Comparison of ENCODE assay signal across 8 cellular contexts in the genomic region with DNA sequence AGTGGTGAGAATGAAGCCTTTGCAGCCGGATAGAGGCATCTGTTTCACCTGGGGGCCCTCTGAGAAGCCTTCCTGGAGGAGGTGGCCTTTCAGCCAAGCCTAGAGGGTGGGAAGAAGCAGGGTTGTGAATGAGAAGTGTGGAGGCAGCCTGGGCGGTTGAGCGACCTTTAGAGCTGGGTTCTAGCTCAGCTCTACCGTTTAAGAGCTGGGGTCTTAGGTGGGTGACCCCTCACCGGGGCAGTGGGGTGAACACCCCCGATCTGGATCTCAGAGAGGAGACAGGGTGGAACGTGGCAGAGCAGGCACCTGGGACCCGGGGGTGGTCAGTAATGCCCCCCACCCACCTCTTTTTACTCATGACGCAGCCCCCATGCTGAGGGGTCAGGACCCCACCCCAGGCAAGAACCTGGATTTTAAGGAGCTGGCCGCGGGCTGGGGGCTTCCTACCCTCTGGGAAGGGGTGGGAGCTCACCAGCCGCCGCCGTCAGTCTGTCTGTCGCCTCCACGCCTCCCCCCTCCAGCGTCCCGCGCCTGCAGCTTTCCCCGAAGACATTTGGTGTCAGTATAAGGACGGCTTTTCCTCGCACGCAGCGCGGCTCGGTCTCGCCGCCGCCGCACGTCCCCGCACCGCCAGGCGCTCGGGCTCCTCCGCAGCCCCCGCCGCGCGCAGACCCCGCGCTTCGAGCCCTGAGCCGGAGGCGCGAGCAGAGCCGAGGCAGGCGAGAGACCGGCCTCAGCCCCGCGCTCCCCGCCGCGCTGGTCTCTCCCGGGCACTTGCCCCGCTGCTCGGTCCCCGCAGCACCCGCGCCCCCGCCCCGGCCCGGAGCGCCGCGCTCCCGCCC.
A peak's percentile ranks its signal among the peaks of the same experiment; 100 is the strongest.
DNase-seq lines count a peak whose midpoint lies in the region; ATAC-seq lines count a peak whose summit lies in the region.

No MANE protein-coding gene starts in this region.

- peaks cover 4% of the 10 kb centered on the region for H3K36me3 Mint-ChIP-seq in effector memory CD8-positive, alpha-beta T cell (ENCODE audit: insufficient read depth)

- peak; percentile 32 for ATAC-seq in effector memory CD8-positive, alpha-beta T cell (replicated peaks)
- ATAC-seq in GM21723 (IDR thresholded peaks at IDR 0.05; ENCODE audit: unreplicated experiment) (no peak), HG02981 (IDR thresholded peaks at IDR 0.05; ENCODE audit: unreplicated experiment) (no peak), GM21529 (IDR thresholded peaks at IDR 0.05; ENCODE audit: unreplicated experiment) (no peak)

- H3K4me3 Mint-ChIP-seq in effector memory CD8-positive, alpha-beta T cell: peak overlapping the region; percentile 39 to 80

- no peak overlapping the region for H3K27ac ChIP-seq in HUES48 (ENCODE audit: low read depth, low read length)

- no peaks in the 10 kb centered on the region for H3K36me3 ChIP-seq in HUES48 (ENCODE audit: control insufficient read depth, insufficient read depth, low read length)

- H3K4me3 ChIP-seq in HUES48 (ENCODE audit: low read depth, low read length): peak overlapping the region; percentile 40; the same call in 1 of the 2 replicates

- no peak overlapping the region for H3K9ac ChIP-seq in HUES48 (ENCODE audit: low read depth, low read length)

- no peaks in the 10 kb centered on the region for H3K9me3 ChIP-seq in HUES48 (ENCODE audit: control insufficient read depth, insufficient read depth, low read length)

- H3K27me3 Mint-ChIP-seq in effector memory CD8-positive, alpha-beta T cell: peaks cover 44 to 58% of the 10 kb centered on the region in 2 donors

- no peaks in the 10 kb centered on the region for H3K9me3 Mint-ChIP-seq in effector memory CD8-positive, alpha-beta T cell

- peak overlapping the region in 1 of 2 donors; percentile 24 for H3K27ac Mint-ChIP-seq in effector memory CD8-positive, alpha-beta T cell

- H3K4me1 Mint-ChIP-seq in effector memory CD8-positive, alpha-beta T cell (ENCODE audit: low read depth in 2 of 2): peaks cover 3 to 9% of the 10 kb centered on the region in 2 donors

- DNase-seq in activated CD4-positive, alpha-beta T cell treated with anti-CD3 and anti-CD28 coated beads for 48 hours: peak; percentile 60
- DNase-seq in effector memory CD8-positive, alpha-beta T cell: no peak
- peak; percentile 59 for DNase-seq in retina
- DNase-seq in pons (ENCODE audit: low spot score): no peak

- H3K4me1 ChIP-seq in HUES48 (ENCODE audit: control insufficient read depth, insufficient read depth, low read length): peaks cover 6% of the 10 kb centered on the region; the same call in 1 of the 2 replicates

- H3K27me3 ChIP-seq in HUES48 (ENCODE audit: control insufficient read depth, insufficient read depth, low read length): peaks cover 70% of the 10 kb centered on the region

Comparison
In these comparisons a context has a peak if more than half of its experiments do, and no peak if none do; other contexts are left out.
1. DNase-seq: peak in activated CD4-positive, alpha-beta T cell treated with anti-CD3 and anti-CD28 coated beads for 48 hours (single experiment) and retina (single experiment); none in effector memory CD8-positive, alpha-beta T cell (0 of 3) and pons (single experiment).